27 cellular contexts compared by ENCODE assay signal in the genomic region with DNA sequence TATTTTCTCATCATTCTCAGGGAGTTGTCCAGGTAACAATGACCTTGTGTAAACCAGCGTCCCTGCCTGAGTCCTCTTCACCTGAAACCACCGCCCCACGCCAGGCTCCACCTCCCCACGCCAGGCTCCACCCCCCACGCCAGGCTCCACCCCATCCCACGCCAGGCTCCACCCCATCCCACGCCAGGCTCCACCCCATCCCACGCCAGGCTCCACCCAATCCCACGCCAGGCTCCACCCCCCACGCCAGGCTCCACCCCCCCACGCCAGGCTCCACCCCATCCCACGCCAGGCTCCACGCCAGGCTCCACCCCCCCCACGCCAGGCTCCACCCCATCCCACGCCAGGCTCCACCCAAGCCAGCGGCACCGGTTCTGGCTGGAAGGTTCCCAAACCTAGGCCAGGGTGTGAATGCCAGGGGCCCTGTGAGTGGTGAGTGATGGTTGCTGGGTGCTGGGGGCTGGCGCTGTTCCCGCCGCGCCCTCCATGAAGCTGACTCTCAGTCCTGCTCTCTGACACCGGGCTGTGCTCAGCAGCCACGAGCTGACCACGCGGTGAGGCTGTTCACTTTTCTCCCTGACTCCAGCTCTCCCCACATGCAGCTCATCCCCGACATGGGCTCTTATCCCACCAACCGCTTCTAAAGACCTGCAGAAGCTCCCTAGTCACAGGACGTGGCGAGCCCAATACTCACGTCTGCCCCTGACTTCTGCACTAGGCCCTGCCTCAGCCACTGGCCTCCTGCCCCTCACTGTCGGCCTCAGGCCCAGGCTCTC.
A peak's percentile ranks its signal among the peaks of the same experiment; 100 is the strongest.
DNase-seq lines count a peak whose midpoint lies in the region; ATAC-seq, FAIRE-seq and TF ChIP-seq lines count a peak whose summit lies in the region.
"Had no signal": no experiment of that assay in that cellular context is flagged by ENCODE, and none has a peak within 500 bp of the region (broad histone marks: within the 10 kb centered on the region; RNA-seq: fewer than 3 reads in every experiment).

No MANE protein-coding gene starts in this region.

- no peaks in the 10 kb centered on the region for H4K20me1 ChIP-seq in HCT116 (ENCODE audit: insufficient read depth)
- H4K20me1 ChIP-seq: BLaER1 treated with 17β-estradiol and CSF1 and Interleukin-3, amounts not matched to agents 10 nM and 100 nM had no signal

- no peak overlapping the region for H3K9ac ChIP-seq in HCT116 (ENCODE audit: low read length)
- H3K9ac ChIP-seq in kidney (ENCODE audit: low read length in 2 of 2), result no peak overlapping the region
- H3K9ac ChIP-seq: BLaER1 treated with 17β-estradiol and CSF1 and Interleukin-3, amounts not matched to agents 10 nM and 100 nM; KMS-11 had no signal

- TF ChIP-seq CTCF in HCT116 (IDR thresholded peaks at IDR 0.05 in 2 of 3, conservative IDR thresholded peaks at IDR 0.05 in 1 of 3; ENCODE audit: borderline replicate concordance in 1 of 3, insufficient read depth in 1 of 3, low read depth in 2 of 3, low read length in 2 of 3) (no peak), kidney (IDR thresholded peaks at IDR 0.05; ENCODE audit: borderline replicate concordance, extremely low read depth, insufficient read depth) (no peak), spleen (IDR thresholded peaks at IDR 0.05 in 8 of 11, conservative IDR thresholded peaks at IDR 0.05 in 3 of 11) (no peak), left lung (IDR thresholded peaks at IDR 0.05) (no peak)

- POLR2A ChIA-PET in HCT116 (lab: Charles Lee), result no interaction called here

- H3K4me1 ChIP-seq in HCT116 (ENCODE audit: control insufficient read depth in 1 of 2, insufficient read depth in 2 of 2, low read length in 2 of 2), result no peaks in the 10 kb centered on the region
- H3K4me1 ChIP-seq in kidney (ENCODE audit: control insufficient read depth in 1 of 2, insufficient read depth in 1 of 2, low read depth in 1 of 2, low read length in 2 of 2), result no peaks in the 10 kb centered on the region
- H3K4me1 ChIP-seq in spleen, result no peaks in the 10 kb centered on the region
- no peaks in the 10 kb centered on the region for H3K4me1 ChIP-seq in left lung
- H3K4me1 ChIP-seq: Caco-2 had no signal

- no TSS peak for BruUV-seq in HCT116 (replicated peaks; lab: Mats Ljungman, UMichigan)

- H3K9me2 ChIP-seq in HCT116 (ENCODE audit: insufficient read depth), result no peaks in the 10 kb centered on the region

- ATAC-seq in HCT116 (peak; percentile 62), HG02970 (IDR thresholded peaks at IDR 0.05; ENCODE audit: low FRiP score, unreplicated experiment) (no peak), left lung (no peak)

- FAIRE-seq in kidney (lab: Jason Lieb, UNC), result no peak
- FAIRE-seq: GM12892, H1 had no signal

- H3K27me3 ChIP-seq in HCT116 (ENCODE audit: insufficient read depth, low read length) (peaks cover 6% of the 10 kb centered on the region; the same call in 1 of the 2 replicates), spleen (replicated peaks in 1 of 7) (peaks cover 0 to 17% (median 0%) of the 10 kb centered on the region in 7 donors), left lung (peaks cover 0 to 13% of the 10 kb centered on the region in 2 donors)
- H3K27me3 ChIP-seq: BLaER1 treated with 17β-estradiol and CSF1 and Interleukin-3, amounts not matched to agents 10 nM and 100 nM had no signal

- no peaks in the 10 kb centered on the region for H3K79me2 ChIP-seq in HCT116 (ENCODE audit: insufficient read depth, low read length)

- no peak for TF ChIP-seq POLR2A in HCT116 (IDR thresholded peaks at IDR 0.05; ENCODE audit: borderline replicate concordance, extremely low read depth, insufficient read depth, insufficient read length)
- TF ChIP-seq POLR2A in spleen (IDR thresholded peaks at IDR 0.05), result no peak

- H3K27ac ChIP-seq in HCT116 (ENCODE audit: low read depth, low read length) (no peak overlapping the region), kidney (ENCODE audit: low read depth in 2 of 2, low read length in 2 of 2) (no peak overlapping the region), spleen (no peak overlapping the region), left lung (no peak overlapping the region)
- H3K27ac ChIP-seq: BLaER1 treated with 17β-estradiol and CSF1 and Interleukin-3, amounts not matched to agents 10 nM and 100 nM; KMS-11; RWPE1 had no signal

- intact Hi-C loops in HCT116 (cut with micrococcal nuclease) (no loop called here), kidney (cut with DNase I) (no loop called here), spleen (cut with DNase I; ENCODE audit: low total_unique reads) (no loop called here), left lung (cut with DNase I) (no loop called here)

- RAD21 ChIA-PET in HCT116 (lab: Charles Lee; ENCODE audit: low non-redundant PET in 1 of 2, low total read pairs in 2 of 2, uncharacterized antibody in 2 of 2, unreplicated experiment in 2 of 2), result no interaction called here

- no peaks in the 10 kb centered on the region for H3K9me3 ChIP-seq in HCT116 (ENCODE audit: control insufficient read depth in 1 of 2, insufficient read depth in 1 of 2, low read depth in 1 of 2, low read length in 2 of 2)
- H3K9me3 ChIP-seq in kidney (ENCODE audit: control insufficient read depth in 1 of 2, low read length in 2 of 2), result no peaks in the 10 kb centered on the region
- H3K9me3 ChIP-seq in spleen, result no peaks in the 10 kb centered on the region
- H3K9me3 ChIP-seq in left lung, result no peaks in the 10 kb centered on the region
- H3K9me3 ChIP-seq: BLaER1 treated with 17β-estradiol and CSF1 and Interleukin-3, amounts not matched to agents 10 nM and 100 nM; Caco-2 had no signal

- DNase-seq in activated effector memory CD4-positive, alpha-beta T cell treated with anti-CD3 and anti-CD28 coated beads, Interleukin-2, amount 50 U/mL, for 16 hours, result peak; percentile 38
- no peak for DNase-seq in activated effector memory CD4-positive, alpha-beta T cell treated with Interleukin-2 at 50 U/mL for 16 hours
- DNase-seq in HCT116 (ENCODE audit: low read depth, low spot score) (no peak), kidney (peak; percentile 60), spleen (peak; percentile 64), left lung (no peak), cerebellar cortex (ENCODE audit: low spot score) (no peak)
- DNase-seq: AML-193; Caco-2; CD4-positive, alpha-beta memory T cell; DMS 273 treated with DMSO at 0.1 percent for 48 hours; DND-41; IMR-90; NCI-H1048; NCI-H1417; NCI-H1694; NCI-H2029 treated with DMSO at 0.1 percent for 48 hours; NCI-H446 treated with DMSO at 0.1 percent for 48 hours; NCI-H82; SHP77; SW 1271 had no signal

- H3K4me3 ChIP-seq in HCT116 (replicated peaks in 1 of 2; ENCODE audit: low read depth in 1 of 2, low read length in 2 of 2), result no peak overlapping the region
- H3K4me3 ChIP-seq in kidney (ENCODE audit: low read length in 2 of 2), result no peak overlapping the region
- H3K4me3 ChIP-seq in spleen, result no peak overlapping the region
- H3K4me3 ChIP-seq in left lung, result no peak overlapping the region
- H3K4me3 ChIP-seq: BLaER1 treated with 17β-estradiol and CSF1 and Interleukin-3, amounts not matched to agents 10 nM and 100 nM had no signal

- WGBS in spleen, 5 donors, result 87 to 94% (median 90%) methylated on average over 21 to 30 of the region's 31 CpGs

- H3K36me3 ChIP-seq in HCT116 (ENCODE audit: control insufficient read depth in 1 of 2, insufficient read depth in 2 of 2, low read length in 2 of 2) (no peaks in the 10 kb centered on the region), kidney (ENCODE audit: control insufficient read depth in 1 of 2, insufficient read depth in 2 of 2, low read length in 2 of 2) (no peaks in the 10 kb centered on the region), spleen (no peaks in the 10 kb centered on the region), left lung (no peaks in the 10 kb centered on the region)
- H3K36me3 ChIP-seq: BLaER1 treated with 17β-estradiol and CSF1 and Interleukin-3, amounts not matched to agents 10 nM and 100 nM had no signal

- no peak for TF ChIP-seq RAD21 in HCT116 (IDR thresholded peaks at IDR 0.05; ENCODE audit: low read depth)

- H2AFZ ChIP-seq in HCT116 (ENCODE audit: low read depth, low read length, poor library complexity, severe bottlenecking), result no peak overlapping the region

- CTCF ChIA-PET in HCT116 (lab: Charles Lee), result no interaction called here

- no peak overlapping the region for H3K4me2 ChIP-seq in HCT116 (ENCODE audit: low read length)
- H3K4me2 ChIP-seq: BLaER1 treated with 17β-estradiol and CSF1 and Interleukin-3, amounts not matched to agents 10 nM and 100 nM; KMS-11 had no signal

TF ChIP-seq in HCT116, 20 proteins besides CTCF, POLR2A, EP300 and RAD21:
- TF ChIP-seq CBX3 (IDR thresholded peaks at IDR 0.05; ENCODE audit: low read depth) (no peak), YY1 (IDR thresholded peaks at IDR 0.05; ENCODE audit: extremely low read depth, insufficient replicate concordance, low read depth, low read length) (no peak)

Comparison
In these comparisons a context has a peak if more than half of its experiments do, and no peak if none do; other contexts are left out.
1. DNase-seq: peak in activated effector memory CD4-positive, alpha-beta T cell treated with anti-CD3 and anti-CD28 coated beads, Interleukin-2, amount 50 U/mL, for 16 hours (single experiment), kidney (single experiment) and spleen (single experiment); none in activated effector memory CD4-positive, alpha-beta T cell treated with Interleukin-2 at 50 U/mL for 16 hours (single experiment), HCT116 (single experiment), left lung (0 of 2) and cerebellar cortex (single experiment).